ENCODE assay signal across 27 cellular contexts in the genomic region with DNA sequence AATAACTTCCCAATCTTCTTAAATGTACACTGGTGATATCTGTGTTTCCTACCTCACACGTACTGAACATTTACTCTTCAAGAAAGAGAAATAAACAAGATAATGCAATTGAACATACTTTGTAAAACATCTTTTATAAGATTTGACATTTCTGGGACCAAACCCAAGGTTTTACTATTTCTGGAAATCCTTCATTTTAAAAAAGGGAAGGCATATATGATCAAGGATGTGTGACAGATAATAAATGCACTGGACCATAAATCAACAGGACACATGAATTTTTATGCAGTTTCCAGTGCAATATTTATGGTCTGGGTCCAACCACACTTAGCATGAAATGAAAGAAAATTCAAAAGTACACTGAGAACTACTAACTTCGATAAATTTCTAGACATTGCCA.
"Had no signal": no experiment of that assay in that cellular context is flagged by ENCODE, and none has a peak within 500 bp of the region (broad histone marks: within the 10 kb centered on the region; RNA-seq: fewer than 3 reads in every experiment).

No MANE protein-coding gene starts in this region.

- H3K27me3 ChIP-seq: colonic mucosa, esophagus muscularis mucosa, esophagus squamous epithelium, foreskin keratinocyte, gastrocnemius medialis, gastroesophageal sphincter, heart right ventricle had no signal

- H3K9me3 ChIP-seq: colonic mucosa, esophagus muscularis mucosa, esophagus squamous epithelium, gastrocnemius medialis, gastroesophageal sphincter, heart left ventricle, heart right ventricle had no signal

- H3K4me1 ChIP-seq: colonic mucosa, esophagus squamous epithelium, foreskin keratinocyte, gastrocnemius medialis, heart left ventricle, heart right ventricle had no signal

- H3K4me3 ChIP-seq: colonic mucosa, coronary artery, dorsolateral prefrontal cortex, esophagus muscularis mucosa, esophagus squamous epithelium, gastrocnemius medialis, gastroesophageal sphincter, heart left ventricle, heart right ventricle had no signal

- H3K36me3 ChIP-seq: colonic mucosa, esophagus muscularis mucosa, esophagus squamous epithelium, gastrocnemius medialis, gastroesophageal sphincter, heart left ventricle, heart right ventricle had no signal

- ATAC-seq: effector memory CD8-positive, alpha-beta T cell; foreskin keratinocyte; gastrocnemius medialis; gastroesophageal sphincter; heart left ventricle; heart right ventricle had no signal

- FAIRE-seq: colon, endometrium, endothelial cell of umbilical vein, frontal cortex had no signal

- H3K27ac ChIP-seq: colonic mucosa, coronary artery, dorsolateral prefrontal cortex, epithelial cell of prostate, esophagus muscularis mucosa, esophagus squamous epithelium, foreskin keratinocyte, gastrocnemius medialis, gastroesophageal sphincter, heart left ventricle, heart right ventricle had no signal

- DNase-seq: colonic mucosa; cortex of kidney; dermis blood vessel endothelial cell; dorsolateral prefrontal cortex; effector CD4-positive, alpha-beta T cell; effector CD8-positive, alpha-beta T cell; effector memory CD4-positive, alpha-beta T cell; effector memory CD8-positive, alpha-beta T cell; endodermal cell; erythroblast; esophagus squamous epithelium; foreskin fibroblast; foreskin keratinocyte; foreskin melanocyte; gastrocnemius medialis; glutamatergic neuron; head of caudate nucleus; heart left ventricle; heart right ventricle had no signal
